Comparison of ENCODE assay signal across 9 cellular contexts in genomic region chr1:17755120-17755519, GRCh38. TPM values are rescaled to one million over a fixed set of nuclear protein-coding genes. Genes with fewer than 3 reads are reported as not detected.
DNase-seq lines count a peak whose midpoint lies in the region; ATAC-seq and TF ChIP-seq lines count a peak whose summit lies in the region.
"Had no signal": no experiment of that assay in that cellular context is flagged by ENCODE, and none has a peak within 500 bp of the region (broad histone marks: within the 10 kb centered on the region; RNA-seq: fewer than 3 reads in every experiment).

Gene ACTL8 (plus strand): TSS chr1:17755333. CDS start chr1:17823009, 67,676 bp downstream.

- ATAC-seq in activated CD4-positive, alpha-beta T cell treated with anti-CD3 and anti-CD28 coated beads for 36 hours: no peak
- ATAC-seq in GM18505 (IDR thresholded peaks at IDR 0.05; ENCODE audit: unreplicated experiment): no peak
- ATAC-seq in HG02571 (IDR thresholded peaks at IDR 0.05; ENCODE audit: unreplicated experiment): no peak

- TF ChIP-seq POLR2A in vagina (IDR thresholded peaks at IDR 0.05) (no peak), GM18505 (IDR thresholded peaks at IDR 0.05; ENCODE audit: borderline replicate concordance, extremely low read depth, insufficient read depth, insufficient read length) (no peak)

- no peak within 1 kb of the TSS for H3K4me3 Mint-ChIP-seq in activated CD4-positive, alpha-beta T cell treated with anti-CD3 and anti-CD28 coated beads for 36 hours
- no peak within 1 kb of the TSS for H3K4me3 Mint-ChIP-seq in activated naive CD8-positive, alpha-beta T cell treated with anti-CD3 and anti-CD28 coated beads for 36 hours
- no peak within 1 kb of the TSS for H3K4me3 Mint-ChIP-seq in neural crest cell

- no peaks in the 10 kb centered on the region for H3K36me3 ChIP-seq in vagina

- no peak within 1 kb of the TSS for H3K27ac Mint-ChIP-seq in activated CD4-positive, alpha-beta T cell treated with anti-CD3 and anti-CD28 coated beads for 36 hours
- no peak within 1 kb of the TSS for H3K27ac Mint-ChIP-seq in activated naive CD8-positive, alpha-beta T cell treated with anti-CD3 and anti-CD28 coated beads for 36 hours
- H3K27ac Mint-ChIP-seq in neural crest cell (ENCODE audit: unreplicated experiment): peak within 1 kb of the TSS; percentile 78

- H3K36me3 Mint-ChIP-seq in activated CD4-positive, alpha-beta T cell treated with anti-CD3 and anti-CD28 coated beads for 36 hours (ENCODE audit: low read depth): peaks cover 12% of the 10 kb centered on the region
- H3K36me3 Mint-ChIP-seq in activated naive CD8-positive, alpha-beta T cell treated with anti-CD3 and anti-CD28 coated beads for 36 hours: peaks cover 8% of the 10 kb centered on the region
- H3K36me3 Mint-ChIP-seq in neural crest cell (ENCODE audit: low read depth): peaks cover 3% of the 10 kb centered on the region

- CTCF ChIA-PET in activated CD4-positive, alpha-beta T cell treated with anti-CD3 and anti-CD28 coated beads for 36 hours (lab: Charles Lee): no interaction called here

- DNase-seq in activated CD4-positive, alpha-beta T cell treated with anti-CD3 and anti-CD28 coated beads for 36 hours: peak; percentile 28
- no peak for DNase-seq in activated CD4-positive, alpha-beta T cell treated with anti-CD3 and anti-CD28 coated beads, Interleukin-2, amount 50 U/mL, for 4 hours
- DNase-seq in HL-60 (ENCODE audit: low read depth in 1 of 2, low spot score in 1 of 2) (peak; percentile 43 to 60), neural crest cell (ENCODE audit: low read depth, low spot score) (no peak), vagina (ENCODE audit: extremely low spot score in 2 of 2) (no peak)
- peak; percentile 7 for DNase-seq in activated naive CD8-positive, alpha-beta T cell treated with anti-CD3 and anti-CD28 coated beads for 36 hours
- DNase-seq: NCI-H1694 treated with DMSO at 0.1 percent for 48 hours had no signal

- no peaks in the 10 kb centered on the region for H3K4me1 ChIP-seq in vagina

- POLR2A ChIA-PET in activated CD4-positive, alpha-beta T cell treated with anti-CD3 and anti-CD28 coated beads for 36 hours (lab: Charles Lee): no interaction called here

- no peak within 1 kb of the TSS for H3K4me3 ChIP-seq in HL-60 (replicated peaks; ENCODE audit: insufficient read depth, low read length)
- H3K4me3 ChIP-seq in vagina: no peak within 1 kb of the TSS

- intact Hi-C loops in activated CD4-positive, alpha-beta T cell treated with anti-CD3 and anti-CD28 coated beads for 36 hours (cut with DNase I, micrococcal nuclease): no loop called here
- intact Hi-C loops in vagina (cut with DNase I): no loop called here

- no peaks in the 10 kb centered on the region for H3K27me3 ChIP-seq in HL-60 (ENCODE audit: insufficient read depth, poor library complexity, severe bottlenecking)
- H3K27me3 ChIP-seq in vagina: no peaks in the 10 kb centered on the region

- peaks cover 11% of the 10 kb centered on the region for H3K9me3 ChIP-seq in vagina

- H3K27ac ChIP-seq in HL-60 (replicated peaks) (no peak within 1 kb of the TSS), vagina (no peak within 1 kb of the TSS)

- no peaks in the 10 kb centered on the region for H3K27me3 Mint-ChIP-seq in activated CD4-positive, alpha-beta T cell treated with anti-CD3 and anti-CD28 coated beads for 36 hours
- H3K27me3 Mint-ChIP-seq in activated naive CD8-positive, alpha-beta T cell treated with anti-CD3 and anti-CD28 coated beads for 36 hours: peaks cover 3% of the 10 kb centered on the region
- peaks cover 5% of the 10 kb centered on the region for H3K27me3 Mint-ChIP-seq in neural crest cell (ENCODE audit: low read depth)

- H3K4me1 Mint-ChIP-seq in activated CD4-positive, alpha-beta T cell treated with anti-CD3 and anti-CD28 coated beads for 36 hours: no peaks in the 10 kb centered on the region
- no peaks in the 10 kb centered on the region for H3K4me1 Mint-ChIP-seq in activated naive CD8-positive, alpha-beta T cell treated with anti-CD3 and anti-CD28 coated beads for 36 hours
- H3K4me1 Mint-ChIP-seq in neural crest cell: peaks cover 4% of the 10 kb centered on the region

- TF ChIP-seq CTCF in HL-60 (IDR thresholded peaks at IDR 0.05; ENCODE audit: insufficient read depth, low read length): peak; percentile 32
- peak; percentile 46 for TF ChIP-seq CTCF in neural crest cell (conservative IDR thresholded peaks at IDR 0.05)
- no peak for TF ChIP-seq CTCF in vagina (IDR thresholded peaks at IDR 0.05)

- peaks cover 36% of the 10 kb centered on the region for H3K9me3 Mint-ChIP-seq in activated CD4-positive, alpha-beta T cell treated with anti-CD3 and anti-CD28 coated beads for 36 hours (ENCODE audit: low read depth)
- peaks cover 41% of the 10 kb centered on the region for H3K9me3 Mint-ChIP-seq in activated naive CD8-positive, alpha-beta T cell treated with anti-CD3 and anti-CD28 coated beads for 36 hours
- H3K9me3 Mint-ChIP-seq in neural crest cell: peaks cover 14% of the 10 kb centered on the region

RNA-seq across cellular contexts. Expression of gene ACTL8, which starts in this region (rescaled TPM):
- total RNA-seq in activated CD4-positive, alpha-beta T cell treated with anti-CD3 and anti-CD28 coated beads for 36 hours: under 1 TPM in 1 of 2 experiments, not detected in 1; 0.09 TPM
- not detected for total RNA-seq in activated naive CD8-positive, alpha-beta T cell treated with anti-CD3 and anti-CD28 coated beads for 36 hours
- total RNA-seq in neural crest cell: not detected in 2 replicates
- total RNA-seq in vagina: not detected

Comparison
In these comparisons a context has a peak if more than half of its experiments do, and no peak if none do; other contexts are left out.
1. Peak in DNase-seq in activated CD4-positive, alpha-beta T cell treated with anti-CD3 and anti-CD28 coated beads for 36 hours; RNA of the gene not detected or under 1 TPM.
2. Peak in DNase-seq in activated naive CD8-positive, alpha-beta T cell treated with anti-CD3 and anti-CD28 coated beads for 36 hours; RNA of the gene not detected or under 1 TPM.
3. DNase-seq: peak in HL-60 (2 of 2); none in activated CD4-positive, alpha-beta T cell treated with anti-CD3 and anti-CD28 coated beads, Interleukin-2, amount 50 U/mL, for 4 hours (0 of 2), neural crest cell (single experiment) and vagina (0 of 2).
4. CTCF ChIP-seq: peak in HL-60 (single experiment) and neural crest cell (single experiment); none in vagina (0 of 3).